ENCODE assay signal across 26 cellular contexts in the genomic region with DNA sequence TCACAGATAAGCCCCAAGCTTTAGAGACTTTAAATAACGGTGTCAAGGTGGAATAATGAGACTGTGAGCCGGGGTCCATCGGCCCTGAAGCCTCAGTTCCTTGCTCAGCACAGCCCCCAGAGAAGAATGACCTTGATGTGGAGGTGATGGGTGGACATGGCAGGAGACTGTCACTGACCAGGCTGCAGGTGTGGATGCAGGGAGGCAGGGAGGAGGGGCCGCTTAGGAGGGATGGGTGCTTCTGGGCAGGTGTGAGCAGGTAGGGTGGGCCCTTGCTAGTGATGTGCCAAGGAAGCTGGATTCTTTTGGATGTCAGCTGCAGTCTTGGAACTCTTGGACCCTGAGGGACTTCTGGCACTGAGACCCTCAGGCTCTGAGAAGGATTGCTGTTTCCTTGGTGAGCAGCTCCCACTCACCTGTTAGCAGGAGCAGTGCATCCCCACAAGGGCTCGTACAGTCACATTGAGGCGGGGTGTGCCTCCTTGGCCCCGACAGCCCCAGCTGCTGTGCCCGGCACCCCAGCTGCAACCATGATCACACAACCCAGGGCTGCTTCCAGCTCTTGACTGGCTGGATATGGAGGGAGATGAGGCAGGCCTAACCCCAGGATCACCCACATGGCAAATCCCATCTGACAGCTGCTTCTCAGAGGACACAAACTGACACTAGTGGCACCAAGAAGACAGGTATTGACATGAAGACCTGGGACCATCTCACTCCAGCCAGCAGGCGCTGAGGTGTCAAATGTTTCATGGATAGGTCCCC.
DNase-seq lines count a peak whose midpoint lies in the region; ATAC-seq and TF ChIP-seq lines count a peak whose summit lies in the region.
"Had no signal": no experiment of that assay in that cellular context is flagged by ENCODE, and none has a peak within 500 bp of the region (broad histone marks: within the 10 kb centered on the region; RNA-seq: fewer than 3 reads in every experiment).

No MANE protein-coding gene starts in this region.

- H3K9me3 ChIP-seq in DND-41 (ENCODE audit: insufficient read depth, low read length, severe bottlenecking) (no peaks in the 10 kb centered on the region), OCI-LY7 (ENCODE audit: low read length) (no peaks in the 10 kb centered on the region), T-helper 17 cell (ENCODE audit: control insufficient read depth, low read length, poor library complexity, severe bottlenecking) (no peaks in the 10 kb centered on the region)
- H3K9me3 ChIP-seq: BE2C, SJSA1 had no signal

- no peak for TF ChIP-seq CTCF in DND-41 (IDR thresholded peaks at IDR 0.05; ENCODE audit: borderline replicate concordance, extremely low read depth, low read length, poor library complexity, severe bottlenecking)
- TF ChIP-seq CTCF in osteocyte (IDR thresholded peaks at IDR 0.05), result no peak
- TF ChIP-seq CTCF in OCI-LY7 (conservative IDR thresholded peaks at IDR 0.05; ENCODE audit: low read length), result no peak

- BruUV-seq in OCI-LY7 (replicated peaks; lab: Mats Ljungman, UMichigan), result no TSS peak

- no peak overlapping the region for H3K4me3 Mint-ChIP-seq in osteocyte (ENCODE audit: unreplicated experiment)
- no peak overlapping the region for H3K4me3 Mint-ChIP-seq in T-helper 17 cell
- H3K4me3 Mint-ChIP-seq: CD4-positive, CD25-positive, alpha-beta regulatory T cell; H9 had no signal

- 0 out of 2 replicates have a peak overlapping the region, but pooled peaks have one; percentile 3 for H3K27ac ChIP-seq in DND-41 (ENCODE audit: low read length)
- no peak overlapping the region for H3K27ac ChIP-seq in OCI-LY7 (ENCODE audit: low read depth, low read length, poor library complexity, severe bottlenecking)
- H3K27ac ChIP-seq: GM23248, PC-9, SJSA1 had no signal

- no peaks in the 10 kb centered on the region for H4K20me1 ChIP-seq in DND-41 (ENCODE audit: insufficient read depth, low read length)
- no peaks in the 10 kb centered on the region for H4K20me1 ChIP-seq in OCI-LY7 (ENCODE audit: insufficient read depth, low read length)

- H3K4me2 ChIP-seq in DND-41 (ENCODE audit: insufficient read depth, low read length) (no peak overlapping the region), OCI-LY7 (ENCODE audit: low read length) (no peak overlapping the region)
- H3K4me2 ChIP-seq: PC-9 had no signal

- H3K4me3 ChIP-seq in DND-41 (ENCODE audit: low read depth in 1 of 2, low read length in 2 of 2) (no peak overlapping the region), OCI-LY7 (ENCODE audit: low read depth, low read length, poor library complexity, severe bottlenecking) (no peak overlapping the region)
- H3K4me3 ChIP-seq: GM23248, PC-9, SJSA1 had no signal

- H3K27me3 Mint-ChIP-seq in osteocyte (ENCODE audit: unreplicated experiment) (no peaks in the 10 kb centered on the region), T-helper 17 cell (no peaks in the 10 kb centered on the region)

- H3K9me3 Mint-ChIP-seq in osteocyte (ENCODE audit: unreplicated experiment), result no peaks in the 10 kb centered on the region
- H3K9me3 Mint-ChIP-seq: H9 had no signal

- ATAC-seq in DND-41 (ENCODE audit: insufficient read depth, low read depth), result no peak
- no peak for ATAC-seq in T-helper 17 cell
- ATAC-seq: Right ventricle myocardium inferior had no signal

- H2AFZ ChIP-seq in DND-41 (ENCODE audit: low read depth, low read length) (no peak overlapping the region), OCI-LY7 (ENCODE audit: low read length) (no peak overlapping the region)
- H2AFZ ChIP-seq: GM23248, PC-9 had no signal

- H3K9ac ChIP-seq in DND-41 (ENCODE audit: low read depth, low read length), result no peak overlapping the region
- H3K9ac ChIP-seq: GM23248 had no signal

- in situ Hi-C loops in G401 (cut with HindIII; ENCODE audit: low sequenced_read_pairs), result loop anchor here (10.0 kb wide), 1 partner anchor 66 kb away; no protein-coding TSS in a partner anchor

- H3K36me3 Mint-ChIP-seq in osteocyte (ENCODE audit: unreplicated experiment), result no peaks in the 10 kb centered on the region
- peaks cover 2% of the 10 kb centered on the region for H3K36me3 Mint-ChIP-seq in T-helper 17 cell (ENCODE audit: low read depth)
- H3K36me3 Mint-ChIP-seq: CD4-positive, CD25-positive, alpha-beta regulatory T cell had no signal

- H3K4me1 ChIP-seq in DND-41 (ENCODE audit: insufficient read depth, low read length), result peaks cover 11% of the 10 kb centered on the region
- H3K4me1 ChIP-seq in OCI-LY7 (ENCODE audit: insufficient read depth, low read length, poor library complexity, severe bottlenecking), result no peaks in the 10 kb centered on the region
- H3K4me1 ChIP-seq: BE2C, SJSA1 had no signal

- no peaks in the 10 kb centered on the region for H3K27me3 ChIP-seq in DND-41 (ENCODE audit: insufficient read depth, low read length, poor library complexity)
- H3K27me3 ChIP-seq: BE2C, SJSA1 had no signal

- H3K36me3 ChIP-seq in DND-41 (ENCODE audit: insufficient read depth, low read length) (no peaks in the 10 kb centered on the region), OCI-LY7 (ENCODE audit: insufficient read depth, low read length) (no peaks in the 10 kb centered on the region)
- H3K36me3 ChIP-seq: BE2C, SJSA1 had no signal

- intact Hi-C loops in OCI-LY7 (cut with micrococcal nuclease; ENCODE audit: unreplicated experiment), result no loop called here

- CTCF ChIA-PET in OCI-LY7 (lab: Charles Lee; ENCODE audit: unreplicated experiment), result no interaction called here

- no peaks in the 10 kb centered on the region for H3K9me2 ChIP-seq in OCI-LY7 (ENCODE audit: insufficient read depth, low read length)

- POLR2A ChIA-PET in OCI-LY7 (lab: Charles Lee), result no interaction called here

- H3K27ac Mint-ChIP-seq in osteocyte (ENCODE audit: unreplicated experiment), result no peak overlapping the region
- no peak overlapping the region for H3K27ac Mint-ChIP-seq in T-helper 17 cell
- H3K27ac Mint-ChIP-seq: H9 had no signal

- no peaks in the 10 kb centered on the region for H3K4me1 Mint-ChIP-seq in osteocyte (ENCODE audit: unreplicated experiment)
- H3K4me1 Mint-ChIP-seq in T-helper 17 cell, result peaks cover 5% of the 10 kb centered on the region
- H3K4me1 Mint-ChIP-seq: CD4-positive, CD25-positive, alpha-beta regulatory T cell had no signal

- DNase-seq in activated CD8-positive, alpha-beta memory T cell treated with anti-CD3 and anti-CD28 coated beads for 24 hours, result peak; percentile 35
- no peak for DNase-seq in activated CD8-positive, alpha-beta memory T cell treated with anti-CD3 and anti-CD28 coated beads, Interleukin-2, amount 50 U/mL, for 4 hours
- DNase-seq in DND-41 (peak; percentile 4), ecto neural progenitor cell (ENCODE audit: low spot score) (peak; percentile 41), osteocyte (ENCODE audit: extremely low spot score, unreplicated experiment) (peak; percentile 73), OCI-LY7 (ENCODE audit: low spot score) (no peak), G401 (ENCODE audit: low spot score) (no peak), T-helper 17 cell (no peak)
- DNase-seq: 8988T; ACHN; BE2C; CD4-positive, CD25-positive, alpha-beta regulatory T cell; DMS153; GM23248; H9; KBM-7; MV-4-11; NCI-H1105; NCI-H1930; NCI-H2107; NCI-H446; NCI-H82; NK-92 treated with Interleukin-12 subunit alpha and Interleukin-12 subunit beta, amount 100 ng/mL, for 24 hours; PC-9 had no signal

- no peaks in the 10 kb centered on the region for H3K79me2 ChIP-seq in DND-41 (ENCODE audit: insufficient read depth, low read length)
- H3K79me2 ChIP-seq in OCI-LY7 (ENCODE audit: insufficient read depth, low read depth, low read length), result no peaks in the 10 kb centered on the region

Comparison
In these comparisons a context has a peak if more than half of its experiments do, and no peak if none do; other contexts are left out.
1. DNase-seq: peak in activated CD8-positive, alpha-beta memory T cell treated with anti-CD3 and anti-CD28 coated beads for 24 hours (single experiment), DND-41 (single experiment), ecto neural progenitor cell (single experiment) and osteocyte (single experiment); none in activated CD8-positive, alpha-beta memory T cell treated with anti-CD3 and anti-CD28 coated beads, Interleukin-2, amount 50 U/mL, for 4 hours (single experiment), OCI-LY7 (single experiment), G401 (single experiment) and T-helper 17 cell (0 of 3).